20 cellular contexts compared by ENCODE assay signal in genomic region chr9:126453156-126453963, GRCh38.
A peak's percentile ranks its signal among the peaks of the same experiment; 100 is the strongest.
DNase-seq lines count a peak whose midpoint lies in the region; ATAC-seq, FAIRE-seq and TF ChIP-seq lines count a peak whose summit lies in the region.
"Had no signal": no experiment of that assay in that cellular context is flagged by ENCODE, and none has a peak within 500 bp of the region (broad histone marks: within the 10 kb centered on the region; RNA-seq: fewer than 3 reads in every experiment).

No MANE protein-coding gene starts in this region.

- H4K20me1 ChIP-seq in H1 (replicated peaks in 1 of 2; ENCODE audit: control insufficient read depth in 1 of 2, insufficient read depth in 2 of 2, low read length in 2 of 2) (peaks cover 0 to 2% of the 10 kb centered on the region in 2 experiments), neural progenitor cell (ENCODE audit: low read depth) (peaks cover 23% of the 10 kb centered on the region)
- H4K20me1 ChIP-seq: BLaER1 had no signal

- H2BK120ac ChIP-seq in H1 (replicated peaks; ENCODE audit: low read depth, low read length): no peak overlapping the region

- peaks cover 13% of the 10 kb centered on the region for H3K36me3 Mint-ChIP-seq in neural progenitor cell

- no peak for TF ChIP-seq CTCF in H1 (IDR thresholded peaks at IDR 0.05; ENCODE audit: control extremely low read depth in 1 of 3, insufficient read depth in 1 of 3, low read depth in 1 of 3, low read length in 3 of 3)
- TF ChIP-seq CTCF in neural progenitor cell (IDR thresholded peaks at IDR 0.05): no peak
- no peak for TF ChIP-seq CTCF in prostate gland (IDR thresholded peaks at IDR 0.05)
- TF ChIP-seq CTCF in kidney (IDR thresholded peaks at IDR 0.05; ENCODE audit: borderline replicate concordance, extremely low read depth, insufficient read depth): no peak

- peak overlapping the region; percentile 48 for H3K4me3 Mint-ChIP-seq in neural progenitor cell

- 90% methylated on average over 14 of the region's 14 CpGs; no CpG with 5 or more reads in 1 of the 2 experiments for WGBS in H1 (ENCODE audit: extremely low coverage in 1 of 2, insufficient coverage in 1 of 2, insufficient read length in 1 of 2, insufficient replicate concordance in 2 of 2, low coverage in 1 of 2, low lambda C conversion rate in 2 of 2, missing lambda C conversion rate in 1 of 2), 2 experiments
- WGBS in aorta, 2 donors: 88 to 92% methylated on average over 14 of the region's 14 CpGs
- WGBS in prostate gland: 90% methylated on average over 14 of the region's 14 CpGs

- no peak overlapping the region; the same call in 1 of the 2 replicates for H2AK5ac ChIP-seq in H1 (ENCODE audit: low read depth, low read length)

- H3K23ac ChIP-seq in H1 (ENCODE audit: insufficient read length): no peak overlapping the region

- no peak overlapping the region for H2BK5ac ChIP-seq in H1 (ENCODE audit: low read depth, low read length)

- DNase-seq in activated CD8-positive, alpha-beta memory T cell treated with anti-CD3 and anti-CD28 coated beads for 24 hours: peak; percentile 46
- DNase-seq in activated CD8-positive, alpha-beta memory T cell treated with anti-CD3 and anti-CD28 coated beads, Interleukin-2, amount 50 U/mL, for 4 hours: no peak
- DNase-seq in H1 (ENCODE audit: low read depth in 1 of 2, low spot score in 2 of 2) (no peak), neural progenitor cell (ENCODE audit: low spot score) (peak; percentile 38), aorta (no peak), prostate gland (ENCODE audit: low spot score) (no peak), kidney (no peak)
- DNase-seq: DMS 273 treated with DMSO at 0.1 percent for 48 hours; HCEC 1CT; NCI-H1092; NCI-H2227 treated with DMSO at 0.1 percent for 48 hours; NCI-H69; NK-92 treated with Interleukin-12 subunit alpha and Interleukin-12 subunit beta, amount 100 ng/mL, for 24 hours; OCI-M1; RPMI8226 had no signal

- H3K36me3 ChIP-seq in H1 (ENCODE audit: control insufficient read depth in 2 of 4, insufficient read depth in 4 of 4, low read length in 3 of 4): no peaks in the 10 kb centered on the region
- H3K36me3 ChIP-seq in neural progenitor cell: no peaks in the 10 kb centered on the region
- H3K36me3 ChIP-seq in aorta (ENCODE audit: control insufficient read depth in 1 of 2, insufficient read depth in 2 of 2, low read length in 1 of 2): no peaks in the 10 kb centered on the region
- no peaks in the 10 kb centered on the region for H3K36me3 ChIP-seq in prostate gland
- H3K36me3 ChIP-seq in kidney (ENCODE audit: control insufficient read depth in 1 of 2, insufficient read depth in 2 of 2, low read length in 2 of 2): no peaks in the 10 kb centered on the region

- intact Hi-C loops in aorta (cut with DNase I): no loop called here
- intact Hi-C loops in prostate gland (cut with DNase I): no loop called here
- intact Hi-C loops in kidney (cut with DNase I): no loop called here

- H4K91ac ChIP-seq in H1 (replicated peaks; ENCODE audit: insufficient read length, low read length): no peak overlapping the region

- H3K4me2 ChIP-seq in H1 (ENCODE audit: insufficient read depth in 1 of 2, low read depth in 2 of 2, low read length in 2 of 2) (no peak overlapping the region), neural progenitor cell (peak overlapping the region; percentile 75)
- H3K4me2 ChIP-seq: BLaER1 had no signal

- no peak overlapping the region for H2BK15ac ChIP-seq in H1 (ENCODE audit: low read length)

- no peaks in the 10 kb centered on the region for H3K9me3 ChIP-seq in H1 (ENCODE audit: insufficient read depth in 2 of 2, low read depth in 1 of 2, low read length in 1 of 2)
- no peaks in the 10 kb centered on the region for H3K9me3 ChIP-seq in neural progenitor cell (ENCODE audit: low read depth)
- no peaks in the 10 kb centered on the region for H3K9me3 ChIP-seq in aorta (ENCODE audit: control insufficient read depth, low read length)
- no peaks in the 10 kb centered on the region for H3K9me3 ChIP-seq in prostate gland
- no peaks in the 10 kb centered on the region for H3K9me3 ChIP-seq in kidney (ENCODE audit: control insufficient read depth in 1 of 2, low read length in 2 of 2)
- H3K9me3 ChIP-seq: BLaER1 had no signal

- H3F3A ChIP-seq in neural progenitor cell (ENCODE audit: low read depth): peaks cover 37% of the 10 kb centered on the region

- no peaks in the 10 kb centered on the region for H3K23me2 ChIP-seq in H1 (ENCODE audit: low read depth, low read length)

- H2BK20ac ChIP-seq in H1 (ENCODE audit: low read length): no peak overlapping the region

- no peak for TF ChIP-seq RAD21 in H1 (IDR thresholded peaks at IDR 0.05 in 1 of 2, conservative IDR thresholded peaks at IDR 0.05 in 1 of 2; ENCODE audit: low read depth in 2 of 2, low read length in 2 of 2)

- CTCF ChIA-PET in H1 (lab: Charles Lee; ENCODE audit: partially characterized antibody): interaction anchor here (1.0 to 2.1 kb wide), 3 partner anchors 9 to 19 kb away, joined by 3 to 11 read pairs (median 5); no protein-coding TSS in a partner anchor

- peak overlapping the region; percentile 75 for H3K27ac Mint-ChIP-seq in neural progenitor cell

- H3K18ac ChIP-seq in H1 (ENCODE audit: extremely low read depth, low read length): no peak overlapping the region

- TF ChIP-seq POLR2A in H1 (IDR thresholded peaks at IDR 0.05; ENCODE audit: control extremely low read depth in 1 of 2, low read depth in 2 of 2, low read length in 2 of 2): no peak
- no peak for TF ChIP-seq POLR2A in prostate gland (IDR thresholded peaks at IDR 0.05)

- H3K56ac ChIP-seq in H1 (replicated peaks; ENCODE audit: insufficient read length, low read depth, low read length): no peak overlapping the region

- H3K79me2 ChIP-seq in H1 (ENCODE audit: control insufficient read depth in 1 of 2, insufficient read depth in 2 of 2, low read length in 2 of 2): no peaks in the 10 kb centered on the region
- H3K79me2 ChIP-seq in neural progenitor cell (ENCODE audit: low read depth): no peaks in the 10 kb centered on the region

- no peaks in the 10 kb centered on the region for H3K9me3 Mint-ChIP-seq in neural progenitor cell

- H3K4me1 Mint-ChIP-seq in neural progenitor cell: peaks cover 51% of the 10 kb centered on the region

- H3K27ac ChIP-seq in H1 (ENCODE audit: low read depth, low read length) (no peak overlapping the region), neural progenitor cell (peak overlapping the region; percentile 84), aorta (ENCODE audit: low read depth in 1 of 2, low read length in 2 of 2) (no peak overlapping the region), prostate gland (no peak overlapping the region), kidney (ENCODE audit: low read depth in 2 of 2, low read length in 2 of 2) (no peak overlapping the region)
- H3K27ac ChIP-seq: 22Rv1, BLaER1 had no signal

- H3K4me1 ChIP-seq in H1 (replicated peaks in 1 of 4; ENCODE audit: control insufficient read depth in 3 of 4, insufficient read depth in 4 of 4, low read length in 3 of 4): peaks cover 0 to 4% (median 0%) of the 10 kb centered on the region in 4 experiments; a peak in 2 of 7 replicates
- H3K4me1 ChIP-seq in neural progenitor cell: peaks cover 56% of the 10 kb centered on the region
- H3K4me1 ChIP-seq in aorta (ENCODE audit: control insufficient read depth in 1 of 2, insufficient read depth in 2 of 2, low read length in 2 of 2): no peaks in the 10 kb centered on the region
- no peaks in the 10 kb centered on the region for H3K4me1 ChIP-seq in prostate gland (replicated peaks)
- H3K4me1 ChIP-seq in kidney (ENCODE audit: control insufficient read depth in 1 of 2, insufficient read depth in 1 of 2, low read depth in 1 of 2, low read length in 2 of 2): no peaks in the 10 kb centered on the region

- H3K79me1 ChIP-seq in H1 (ENCODE audit: low read depth, low read length): no peaks in the 10 kb centered on the region

- 0 out of 2 replicates have a peak overlapping the region, but pooled peaks have one; percentile 62 for H4K8ac ChIP-seq in H1 (ENCODE audit: extremely low read depth, insufficient read depth, low read length)

- POLR2A ChIA-PET in H1 (lab: Charles Lee; ENCODE audit: partially characterized antibody): no interaction called here

- FAIRE-seq in H1 (lab: Jason Lieb, UNC) (no peak), kidney (lab: Jason Lieb, UNC) (no peak)
- FAIRE-seq: HTR-8/SVneo, K562 had no signal

- no peak overlapping the region for H2BK12ac ChIP-seq in H1 (ENCODE audit: low read depth, low read length)

- no peak overlapping the region for H3K14ac ChIP-seq in H1 (ENCODE audit: insufficient read length)

- H3K4ac ChIP-seq in H1 (replicated peaks; ENCODE audit: insufficient read length, low read depth, low read length): no peak overlapping the region

- no peaks in the 10 kb centered on the region for H3K27me3 Mint-ChIP-seq in neural progenitor cell (ENCODE audit: insufficient read depth, low read depth)

- H3K27me3 ChIP-seq in H1 (replicated peaks in 1 of 4; ENCODE audit: control insufficient read depth in 3 of 4, extremely low read depth in 1 of 4, insufficient read depth in 3 of 4, low read length in 3 of 4): no peaks in the 10 kb centered on the region
- H3K27me3 ChIP-seq in neural progenitor cell: no peaks in the 10 kb centered on the region
- no peaks in the 10 kb centered on the region for H3K27me3 ChIP-seq in aorta (ENCODE audit: control insufficient read depth in 1 of 2, insufficient read depth in 2 of 2, low read length in 1 of 2)
- no peaks in the 10 kb centered on the region for H3K27me3 ChIP-seq in prostate gland (replicated peaks; ENCODE audit: insufficient read depth)
- H3K27me3 ChIP-seq: BLaER1 had no signal

- TF ChIP-seq EP300 in H1 (IDR thresholded peaks at IDR 0.05; ENCODE audit: borderline replicate concordance in 1 of 2, low read depth in 2 of 2, low read length in 2 of 2): no peak

- no peak overlapping the region for H2AFZ ChIP-seq in H1 (ENCODE audit: low read length)
- no peak overlapping the region for H2AFZ ChIP-seq in neural progenitor cell (replicated peaks)

- H3K9ac ChIP-seq in H1 (replicated peaks in 1 of 4; ENCODE audit: extremely low read depth in 1 of 4, low read depth in 3 of 4, low read length in 3 of 4) (peak overlapping the region in 1 of 4 experiments; percentile 28; a peak in 1 of 7 replicates), neural progenitor cell (no peak overlapping the region), kidney (ENCODE audit: low read length in 2 of 2) (no peak overlapping the region)
- H3K9ac ChIP-seq: BLaER1 had no signal

- peak; percentile 24 for ATAC-seq in aorta (ENCODE audit: low FRiP score)
- no peak for ATAC-seq in HG02885 (IDR thresholded peaks at IDR 0.05; ENCODE audit: poor library complexity, unreplicated experiment)
- ATAC-seq: K562 had no signal

- H4K5ac ChIP-seq in H1 (ENCODE audit: insufficient read length, low read depth, low read length): no peak overlapping the region

- no peak overlapping the region for H3K4me3 ChIP-seq in H1 (ENCODE audit: extremely low read depth in 1 of 4, insufficient read depth in 2 of 4, low read depth in 3 of 4, low read length in 4 of 4)
- H3K4me3 ChIP-seq in neural progenitor cell: peak overlapping the region; percentile 33
- H3K4me3 ChIP-seq in aorta (ENCODE audit: low read length in 2 of 2): no peak overlapping the region
- H3K4me3 ChIP-seq in prostate gland: no peak overlapping the region
- H3K4me3 ChIP-seq in kidney (ENCODE audit: low read length in 2 of 2): no peak overlapping the region
- H3K4me3 ChIP-seq: BLaER1, K562 had no signal

TF ChIP-seq in H1, 55 proteins besides CTCF, POLR2A, EP300 and RAD21 (continues in another document):
- TF ChIP-seq BCL11A (IDR thresholded peaks at IDR 0.05; ENCODE audit: low read depth in 2 of 2, low read length in 2 of 2) (no peak), CHD2 (IDR thresholded peaks at IDR 0.05; ENCODE audit: low read length) (no peak)

Comparison
In these comparisons a context has a peak if more than half of its experiments do, and no peak if none do; other contexts are left out.
1. DNase-seq: peak in activated CD8-positive, alpha-beta memory T cell treated with anti-CD3 and anti-CD28 coated beads for 24 hours (single experiment) and neural progenitor cell (single experiment); none in activated CD8-positive, alpha-beta memory T cell treated with anti-CD3 and anti-CD28 coated beads, Interleukin-2, amount 50 U/mL, for 4 hours (single experiment), H1 (0 of 2), aorta (0 of 2), prostate gland (single experiment) and kidney (single experiment).